Comparison of ENCODE assay signal across 29 cellular contexts in genomic region chr10:8129438-8129837, GRCh38.
"Had no signal": no experiment of that assay in that cellular context is flagged by ENCODE, and none has a peak within 500 bp of the region (broad histone marks: within the 10 kb centered on the region; RNA-seq: fewer than 3 reads in every experiment).

No MANE protein-coding gene starts in this region.

- DNase-seq: activated CD4-positive, alpha-beta memory T cell treated with anti-CD3 and anti-CD28 coated beads for 36 hours; activated CD4-positive, alpha-beta T cell treated with anti-CD3 and anti-CD28 coated beads for 36 hours; activated CD4-positive, alpha-beta T cell treated with anti-CD3 and anti-CD28 coated beads, Interleukin-2, amount 10 ng/mL, durations not matched to agents 24 days and 14 days; activated CD4-positive, CD25-positive, alpha-beta regulatory T cell; activated CD4-positive, CD25-positive, alpha-beta regulatory T cell treated with anti-CD3 and anti-CD28 coated beads, Interleukin-2, amount 50 U/mL, for 72 hours; activated CD8-positive, alpha-beta memory T cell treated with anti-CD3 and anti-CD28 coated beads, Interleukin-2, amount 50 U/mL, for 48 hours; activated CD8-positive, alpha-beta T cell treated with anti-CD3 and anti-CD28 coated beads, Interleukin-2, amount 10 ng/mL, durations not matched to agents 7 days and 5 days; activated effector memory CD4-positive, alpha-beta T cell treated with Interleukin-2 at 50 U/mL for 16 hours; activated naive CD4-positive, alpha-beta T cell treated with anti-CD3 and anti-CD28 coated beads for 36 hours; activated naive CD8-positive, alpha-beta T cell treated with anti-CD3 and anti-CD28 coated beads for 36 hours; activated naive CD8-positive, alpha-beta T cell treated with anti-CD3 and anti-CD28 coated beads, Interleukin-2, amount 50 U/mL, for 24 hours; activated T-cell treated with anti-CD3 and anti-CD28 coated beads for 4 hours; activated T-cell treated with anti-CD3 and anti-CD28 coated beads, Interleukin-2, amount 50 U/mL, for 24 hours; activated T-cell treated with anti-CD3 and anti-CD28 coated beads, Interleukin-2, amount 50 U/mL, for 72 hours; adrenal gland; amygdala; aorta; body of pancreas; central memory CD4-positive, alpha-beta T cell; cerebellar nuclear complex; colonic mucosa; effector CD8-positive, alpha-beta T cell; erythroblast; esophagus squamous epithelium; head of caudate nucleus; T-helper 2 cell had no signal

- H3K27me3 ChIP-seq: adrenal gland, body of pancreas, colonic mucosa, esophagus squamous epithelium had no signal

- H3K9me3 ChIP-seq: adrenal gland, body of pancreas, colonic mucosa, esophagus squamous epithelium had no signal

- H3K4me3 ChIP-seq: adrenal gland, body of pancreas, cardiac muscle cell, colonic mucosa, esophagus squamous epithelium had no signal

- H3K4me1 ChIP-seq: adrenal gland, body of pancreas, colonic mucosa had no signal

- H3K36me3 ChIP-seq: adrenal gland, cardiac muscle cell, colonic mucosa, esophagus squamous epithelium had no signal

- ATAC-seq: activated CD4-positive, alpha-beta T cell treated with anti-CD3 and anti-CD28 coated beads for 36 hours; activated CD8-positive, alpha-beta T cell treated with anti-CD3 and anti-CD28 coated beads, Interleukin-2, amount 10 ng/mL, durations not matched to agents 7 days and 5 days; activated naive CD8-positive, alpha-beta T cell treated with anti-CD3 and anti-CD28 coated beads, Interleukin-2, amount 50 U/mL, for 24 hours; activated T-cell treated with anti-CD3 and anti-CD28 coated beads, Interleukin-2, amount 50 U/mL, for 72 hours; body of pancreas had no signal

- FAIRE-seq: endothelial cell of umbilical vein, frontal cortex had no signal

- H3K27ac ChIP-seq: adrenal gland, body of pancreas, cardiac muscle cell, colonic mucosa had no signal
